ENCODE assay signal across 15 cellular contexts in genomic region chr6:120354452-120355098, GRCh38.
DNase-seq lines count a peak whose midpoint lies in the region; FAIRE-seq and TF ChIP-seq lines count a peak whose summit lies in the region.
"Had no signal": no experiment of that assay in that cellular context is flagged by ENCODE, and none has a peak within 500 bp of the region (broad histone marks: within the 10 kb centered on the region; RNA-seq: fewer than 3 reads in every experiment).

No MANE protein-coding gene starts in this region.

- H3K27ac ChIP-seq in coronary artery: no peak overlapping the region
- H3K27ac ChIP-seq: colonic mucosa, psoas muscle had no signal

- no peak overlapping the region for H3K27ac Mint-ChIP-seq in activated naive CD8-positive, alpha-beta T cell treated with anti-CD3 and anti-CD28 coated beads for 36 hours
- H3K27ac Mint-ChIP-seq: activated naive CD8-positive, alpha-beta T cell had no signal

- H3K27me3 Mint-ChIP-seq in activated naive CD8-positive, alpha-beta T cell treated with anti-CD3 and anti-CD28 coated beads for 36 hours: no peaks in the 10 kb centered on the region
- H3K27me3 Mint-ChIP-seq: activated naive CD8-positive, alpha-beta T cell had no signal

- H3K36me3 Mint-ChIP-seq in activated naive CD8-positive, alpha-beta T cell treated with anti-CD3 and anti-CD28 coated beads for 36 hours: no peaks in the 10 kb centered on the region

- TF ChIP-seq CTCF in coronary artery (IDR thresholded peaks at IDR 0.05): no peak

- peak; percentile 1 for DNase-seq in stimulated activated CD4-positive, alpha-beta T cell treated with anti-CD3 and anti-CD28 coated beads, Interleukin-1b, Interleukin-23, amount 100 ng/mL, for 48 hours
- DNase-seq in stimulated activated CD4-positive, alpha-beta T cell treated with anti-CD3 and anti-CD28 coated beads, Interleukin-4, amount 100 ng/mL, for 24 hours: no peak
- peak; percentile 11 for DNase-seq in KBM-7
- DNase-seq in activated naive CD8-positive, alpha-beta T cell treated with anti-CD3 and anti-CD28 coated beads for 36 hours: peak; percentile 13
- DNase-seq in urothelium cell line (ENCODE audit: low spot score): peak; percentile 6
- no peak for DNase-seq in NCI-H187 (lab: John Stamatoyannopoulos, UW)
- no peak for DNase-seq in kidney glomerular epithelial cell (lab: John Stamatoyannopoulos, UW)
- no peak for DNase-seq in coronary artery (ENCODE audit: low spot score)
- DNase-seq: colonic mucosa; GDM1; NCI-H1694 treated with DMSO at 0.1 percent for 48 hours; psoas muscle; stimulated activated CD4-positive, alpha-beta T cell treated with anti-CD3 and anti-CD28 coated beads, Interleukin-2, amount 100 ng/mL, for 24 hours; stimulated activated naive CD4-positive, alpha-beta T cell had no signal

- no peak overlapping the region for H3K4me3 ChIP-seq in coronary artery
- H3K4me3 ChIP-seq: colonic mucosa, psoas muscle had no signal

- H3K4me1 Mint-ChIP-seq in activated naive CD8-positive, alpha-beta T cell treated with anti-CD3 and anti-CD28 coated beads for 36 hours: peaks cover 2% of the 10 kb centered on the region

- in situ Hi-C loops in KBM-7 (cut with MboI; ENCODE audit: low pct_unique_long_range_greater_than_20kb, low sequenced_read_pairs): no loop called here

- H3K9me3 Mint-ChIP-seq in activated naive CD8-positive, alpha-beta T cell treated with anti-CD3 and anti-CD28 coated beads for 36 hours: peaks cover 13% of the 10 kb centered on the region

- no peak overlapping the region for H3K4me3 Mint-ChIP-seq in activated naive CD8-positive, alpha-beta T cell treated with anti-CD3 and anti-CD28 coated beads for 36 hours
- H3K4me3 Mint-ChIP-seq: activated naive CD8-positive, alpha-beta T cell had no signal

- FAIRE-seq in urothelium cell line (lab: Jason Lieb, UNC): no peak

Comparison
In these comparisons a context has a peak if more than half of its experiments do, and no peak if none do; other contexts are left out.
1. DNase-seq: peak in stimulated activated CD4-positive, alpha-beta T cell treated with anti-CD3 and anti-CD28 coated beads, Interleukin-1b, Interleukin-23, amount 100 ng/mL, for 48 hours (single experiment), KBM-7 (single experiment), activated naive CD8-positive, alpha-beta T cell treated with anti-CD3 and anti-CD28 coated beads for 36 hours (single experiment) and urothelium cell line (single experiment); none in stimulated activated CD4-positive, alpha-beta T cell treated with anti-CD3 and anti-CD28 coated beads, Interleukin-4, amount 100 ng/mL, for 24 hours (single experiment), NCI-H187 (0 of 2), kidney glomerular epithelial cell (single experiment) and coronary artery (single experiment).